Comparison of ENCODE assay signal across 18 cellular contexts in genomic region chr21:33296156-33296555, GRCh38.
"Had no signal": no experiment of that assay in that cellular context is flagged by ENCODE, and none has a peak within 500 bp of the region (broad histone marks: within the 10 kb centered on the region; RNA-seq: fewer than 3 reads in every experiment).

No MANE protein-coding gene starts in this region.

- H2AFZ ChIP-seq: parathyroid adenoma had no signal

- H3K9me3 Mint-ChIP-seq: activated T-helper 17 cell treated with anti-CD3 and anti-CD28 coated beads, Interleukin-2, amount 50 U/mL, for 72 hours; natural killer cell; stimulated activated effector memory CD8-positive, alpha-beta T cell treated with anti-CD3 and anti-CD28 coated beads, Interleukin-12 subunit alpha, Interleukin-12 subunit beta, amount 100 ng/mL, for 72 hours had no signal

- FAIRE-seq: kidney had no signal

- H3K27ac ChIP-seq: dorsolateral prefrontal cortex, esophagus squamous epithelium, left lung, neutrophil, parathyroid adenoma, thyroid gland had no signal

- H3K27me3 Mint-ChIP-seq: activated T-helper 17 cell treated with anti-CD3 and anti-CD28 coated beads, Interleukin-2, amount 50 U/mL, for 72 hours had no signal

- H3K4me3 Mint-ChIP-seq: activated T-helper 17 cell treated with anti-CD3 and anti-CD28 coated beads, Interleukin-2, amount 50 U/mL, for 72 hours; natural killer cell; stimulated activated effector memory CD8-positive, alpha-beta T cell treated with anti-CD3 and anti-CD28 coated beads, Interleukin-12 subunit alpha, Interleukin-12 subunit beta, amount 100 ng/mL, for 72 hours had no signal

- ATAC-seq: activated T-helper 17 cell treated with anti-CD3 and anti-CD28 coated beads, Interleukin-2, amount 50 U/mL, for 72 hours; left lung; mucosa of descending colon; natural killer cell; stimulated activated effector memory CD8-positive, alpha-beta T cell treated with anti-CD3 and anti-CD28 coated beads, Interleukin-12 subunit alpha, Interleukin-12 subunit beta, amount 100 ng/mL, for 72 hours had no signal

- H3K36me3 Mint-ChIP-seq: natural killer cell had no signal

- H3K79me2 ChIP-seq: parathyroid adenoma had no signal

- H3K4me3 ChIP-seq: dorsolateral prefrontal cortex, esophagus squamous epithelium, left lung, mucosa of descending colon, thyroid gland had no signal

- H3K27me3 ChIP-seq: dorsolateral prefrontal cortex, esophagus squamous epithelium, left lung, neutrophil, thyroid gland had no signal

- H3K27ac Mint-ChIP-seq: activated T-helper 17 cell treated with anti-CD3 and anti-CD28 coated beads, Interleukin-2, amount 50 U/mL, for 72 hours; natural killer cell; stimulated activated effector memory CD8-positive, alpha-beta T cell treated with anti-CD3 and anti-CD28 coated beads, Interleukin-12 subunit alpha, Interleukin-12 subunit beta, amount 100 ng/mL, for 72 hours had no signal

- H3K4me1 ChIP-seq: parathyroid adenoma had no signal

- DNase-seq: activated CD4-positive, alpha-beta T cell treated with anti-CD3 and anti-CD28 coated beads for 1 hour; activated CD4-positive, alpha-beta T cell treated with anti-CD3 and anti-CD28 coated beads, Interleukin-2, amount 50 U/mL, for 4 hours; activated naive CD4-positive, alpha-beta T cell treated with Interleukin-2 at 50 U/mL for 16 hours; dorsolateral prefrontal cortex; esophagus squamous epithelium; hypothalamus; kidney; left lung; natural killer cell; stimulated activated CD4-positive, alpha-beta T cell treated with anti-CD3 and anti-CD28 coated beads, Interleukin-12 subunit alpha, Interleukin-12 subunit beta, amount 100 ng/mL, for 4 hours; stimulated activated CD4-positive, alpha-beta T cell treated with anti-CD3 and anti-CD28 coated beads, Interleukin-2, amount 100 ng/mL, for 24 hours; T1000; thyroid gland had no signal

- H3K9me3 ChIP-seq: esophagus squamous epithelium, left lung, mucosa of descending colon, neutrophil, thyroid gland had no signal

- H3K9ac ChIP-seq: parathyroid adenoma had no signal
